ENCODE assay signal across 8 cellular contexts in genomic region chr12:96398422-96399080, GRCh38. TPM values are rescaled to one million over a fixed set of nuclear protein-coding genes. Genes with fewer than 3 reads are reported as not detected.
DNase-seq lines count a peak whose midpoint lies in the region; ATAC-seq and TF ChIP-seq lines count a peak whose summit lies in the region.

No MANE protein-coding gene starts in this region.

- peak overlapping the region; percentile 89 for H3K4me3 Mint-ChIP-seq in activated CD8-positive, alpha-beta memory T cell treated with anti-CD3 and anti-CD28 coated beads, Interleukin-2, amount 10 ng/mL, durations not matched to agents 7 days and 5 days
- peak overlapping the region; percentile 87 for H3K4me3 Mint-ChIP-seq in T-helper 2 cell treated with Interferon-gamma antibody and Interleukin-4, amounts not matched to agents 5 μg/mL and 100 μg/mL, for 36 hours

- H3K4me1 Mint-ChIP-seq in activated CD8-positive, alpha-beta memory T cell treated with anti-CD3 and anti-CD28 coated beads, Interleukin-2, amount 10 ng/mL, durations not matched to agents 7 days and 5 days = peaks cover 39% of the 10 kb centered on the region
- peaks cover 44% of the 10 kb centered on the region for H3K4me1 Mint-ChIP-seq in T-helper 2 cell treated with Interferon-gamma antibody and Interleukin-4, amounts not matched to agents 5 μg/mL and 100 μg/mL, for 36 hours (ENCODE audit: low read depth)

- peak overlapping the region; percentile 92 for H3K27ac Mint-ChIP-seq in activated CD8-positive, alpha-beta memory T cell treated with anti-CD3 and anti-CD28 coated beads, Interleukin-2, amount 10 ng/mL, durations not matched to agents 7 days and 5 days
- peak overlapping the region; percentile 88 for H3K27ac Mint-ChIP-seq in T-helper 2 cell treated with Interferon-gamma antibody and Interleukin-4, amounts not matched to agents 5 μg/mL and 100 μg/mL, for 36 hours

- no peaks in the 10 kb centered on the region for H3K27me3 Mint-ChIP-seq in activated CD8-positive, alpha-beta memory T cell treated with anti-CD3 and anti-CD28 coated beads, Interleukin-2, amount 10 ng/mL, durations not matched to agents 7 days and 5 days
- H3K27me3 Mint-ChIP-seq in T-helper 2 cell treated with Interferon-gamma antibody and Interleukin-4, amounts not matched to agents 5 μg/mL and 100 μg/mL, for 36 hours (ENCODE audit: low read depth) = no peaks in the 10 kb centered on the region

- peaks cover 3% of the 10 kb centered on the region for H3K36me3 Mint-ChIP-seq in activated CD8-positive, alpha-beta memory T cell treated with anti-CD3 and anti-CD28 coated beads, Interleukin-2, amount 10 ng/mL, durations not matched to agents 7 days and 5 days
- H3K36me3 Mint-ChIP-seq in T-helper 2 cell treated with Interferon-gamma antibody and Interleukin-4, amounts not matched to agents 5 μg/mL and 100 μg/mL, for 36 hours (ENCODE audit: low read depth) = peaks cover 3% of the 10 kb centered on the region

- no peak for DNase-seq in activated CD8-positive, alpha-beta memory T cell treated with anti-CD3 and anti-CD28 coated beads, Interleukin-2, amount 10 ng/mL, durations not matched to agents 7 days and 5 days
- DNase-seq in activated CD8-positive, alpha-beta memory T cell treated with anti-CD3 and anti-CD28 coated beads, Interleukin-2, amount 50 U/mL, for 4 hours = no peak
- DNase-seq in T-helper 2 cell treated with Interferon-gamma antibody and Interleukin-4, amounts not matched to agents 5 μg/mL and 100 μg/mL, for 36 hours (ENCODE audit: low spot score) = no peak
- peak; percentile 37 for DNase-seq in fibroblast of villous mesenchyme (ENCODE audit: low read depth)
- peak; percentile 91 for DNase-seq in pons (ENCODE audit: low spot score)
- no peak for DNase-seq in effector CD8-positive, alpha-beta T cell (lab: John Stamatoyannopoulos, UW)
- no peak for DNase-seq in activated effector memory CD4-positive, alpha-beta T cell treated with Interleukin-2 at 50 U/mL for 16 hours
- DNase-seq in mesenteric fat pad (ENCODE audit: low spot score) = no peak

- peak overlapping the region; percentile 93 for H3K4me3 ChIP-seq in fibroblast of villous mesenchyme (ENCODE audit: low read depth, low read length)

- H3K9me3 Mint-ChIP-seq in activated CD8-positive, alpha-beta memory T cell treated with anti-CD3 and anti-CD28 coated beads, Interleukin-2, amount 10 ng/mL, durations not matched to agents 7 days and 5 days (ENCODE audit: low read depth) = no peaks in the 10 kb centered on the region
- no peaks in the 10 kb centered on the region for H3K9me3 Mint-ChIP-seq in T-helper 2 cell treated with Interferon-gamma antibody and Interleukin-4, amounts not matched to agents 5 μg/mL and 100 μg/mL, for 36 hours

- TF ChIP-seq CTCF in fibroblast of villous mesenchyme (IDR thresholded peaks at IDR 0.05; ENCODE audit: insufficient read depth, low read depth, low read length) = no peak

- ATAC-seq in activated CD8-positive, alpha-beta memory T cell treated with anti-CD3 and anti-CD28 coated beads, Interleukin-2, amount 10 ng/mL, durations not matched to agents 7 days and 5 days = no peak

- CTCF ChIA-PET in activated CD8-positive, alpha-beta memory T cell treated with anti-CD3 and anti-CD28 coated beads, Interleukin-2, amount 10 ng/mL, durations not matched to agents 7 days and 5 days (lab: Charles Lee) = interaction anchor here (0.7 to 6.1 kb wide), 25 partner anchors 10 to 338 kb away, joined by 3 to 56 read pairs (median 4); no protein-coding TSS in a partner anchor

RNA-seq across cellular contexts. Expression of gene CDK17, which starts 1.7 kb away (rescaled TPM):
- 10 to 100 TPM; 32.7 to 46.9 TPM for total RNA-seq in activated CD8-positive, alpha-beta memory T cell treated with anti-CD3 and anti-CD28 coated beads, Interleukin-2, amount 10 ng/mL, durations not matched to agents 7 days and 5 days
- total RNA-seq in fibroblast of villous mesenchyme (61.5 and 73.8 TPM in 2 replicates), mesenteric fat pad (46.2 TPM)

Comparison
In these comparisons a context has a peak if more than half of its experiments do, and no peak if none do; other contexts are left out.
1. DNase-seq: peak in fibroblast of villous mesenchyme (single experiment) and pons (single experiment); none in activated CD8-positive, alpha-beta memory T cell treated with anti-CD3 and anti-CD28 coated beads, Interleukin-2, amount 10 ng/mL, durations not matched to agents 7 days and 5 days (single experiment), activated CD8-positive, alpha-beta memory T cell treated with anti-CD3 and anti-CD28 coated beads, Interleukin-2, amount 50 U/mL, for 4 hours (single experiment), T-helper 2 cell treated with Interferon-gamma antibody and Interleukin-4, amounts not matched to agents 5 μg/mL and 100 μg/mL, for 36 hours (single experiment), effector CD8-positive, alpha-beta T cell (single experiment), activated effector memory CD4-positive, alpha-beta T cell treated with Interleukin-2 at 50 U/mL for 16 hours (single experiment) and mesenteric fat pad (single experiment).